ENCODE assay signal across 1 cellular context in the genomic region with DNA sequence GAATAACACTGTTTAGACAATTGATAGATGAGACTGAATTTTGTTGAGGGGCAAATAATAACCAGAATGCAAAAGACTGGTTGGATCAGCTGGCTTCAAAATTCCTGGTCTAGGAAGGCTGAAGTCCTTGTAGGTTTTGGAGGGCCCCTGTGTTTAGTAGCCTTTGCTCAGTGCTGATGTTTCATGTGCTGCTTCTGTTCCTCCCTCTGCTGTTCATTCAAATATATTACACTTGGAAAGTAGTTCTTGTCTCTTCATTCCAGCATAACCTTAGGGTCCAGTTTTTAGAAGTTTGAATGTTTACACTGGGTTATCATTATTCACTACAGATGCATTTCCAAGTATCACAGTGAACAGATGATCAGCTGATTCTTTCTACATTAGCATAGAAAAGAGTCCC.
TF ChIP-seq lines count a peak whose summit lies in the region.

No MANE protein-coding gene starts in this region.

TF ChIP-seq in GM12878, 131 proteins besides CTCF, POLR2A, EP300 and RAD21 (continued from another document):
- TF ChIP-seq, protein P1, sequence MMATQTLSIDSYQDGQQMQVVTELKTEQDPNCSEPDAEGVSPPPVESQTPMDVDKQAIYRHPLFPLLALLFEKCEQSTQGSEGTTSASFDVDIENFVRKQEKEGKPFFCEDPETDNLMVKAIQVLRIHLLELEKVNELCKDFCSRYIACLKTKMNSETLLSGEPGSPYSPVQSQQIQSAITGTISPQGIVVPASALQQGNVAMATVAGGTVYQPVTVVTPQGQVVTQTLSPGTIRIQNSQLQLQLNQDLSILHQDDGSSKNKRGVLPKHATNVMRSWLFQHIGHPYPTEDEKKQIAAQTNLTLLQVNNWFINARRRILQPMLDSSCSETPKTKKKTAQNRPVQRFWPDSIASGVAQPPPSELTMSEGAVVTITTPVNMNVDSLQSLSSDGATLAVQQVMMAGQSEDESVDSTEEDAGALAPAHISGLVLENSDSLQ (IDR thresholded peaks at IDR 0.05) = no peak
- TF ChIP-seq SMC3 (IDR thresholded peaks at IDR 0.05; ENCODE audit: borderline replicate concordance, low read length) = no peak
- TF ChIP-seq, protein P2, sequence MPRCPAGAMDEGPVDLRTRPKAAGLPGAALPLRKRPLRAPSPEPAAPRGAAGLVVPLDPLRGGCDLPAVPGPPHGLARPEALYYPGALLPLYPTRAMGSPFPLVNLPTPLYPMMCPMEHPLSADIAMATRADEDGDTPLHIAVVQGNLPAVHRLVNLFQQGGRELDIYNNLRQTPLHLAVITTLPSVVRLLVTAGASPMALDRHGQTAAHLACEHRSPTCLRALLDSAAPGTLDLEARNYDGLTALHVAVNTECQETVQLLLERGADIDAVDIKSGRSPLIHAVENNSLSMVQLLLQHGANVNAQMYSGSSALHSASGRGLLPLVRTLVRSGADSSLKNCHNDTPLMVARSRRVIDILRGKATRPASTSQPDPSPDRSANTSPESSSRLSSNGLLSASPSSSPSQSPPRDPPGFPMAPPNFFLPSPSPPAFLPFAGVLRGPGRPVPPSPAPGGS (IDR thresholded peaks at IDR 0.05; ENCODE audit: borderline replicate concordance, insufficient read depth, low read depth, low read length, poor library complexity, severe bottlenecking) = no peak
- TF ChIP-seq, protein P3, sequence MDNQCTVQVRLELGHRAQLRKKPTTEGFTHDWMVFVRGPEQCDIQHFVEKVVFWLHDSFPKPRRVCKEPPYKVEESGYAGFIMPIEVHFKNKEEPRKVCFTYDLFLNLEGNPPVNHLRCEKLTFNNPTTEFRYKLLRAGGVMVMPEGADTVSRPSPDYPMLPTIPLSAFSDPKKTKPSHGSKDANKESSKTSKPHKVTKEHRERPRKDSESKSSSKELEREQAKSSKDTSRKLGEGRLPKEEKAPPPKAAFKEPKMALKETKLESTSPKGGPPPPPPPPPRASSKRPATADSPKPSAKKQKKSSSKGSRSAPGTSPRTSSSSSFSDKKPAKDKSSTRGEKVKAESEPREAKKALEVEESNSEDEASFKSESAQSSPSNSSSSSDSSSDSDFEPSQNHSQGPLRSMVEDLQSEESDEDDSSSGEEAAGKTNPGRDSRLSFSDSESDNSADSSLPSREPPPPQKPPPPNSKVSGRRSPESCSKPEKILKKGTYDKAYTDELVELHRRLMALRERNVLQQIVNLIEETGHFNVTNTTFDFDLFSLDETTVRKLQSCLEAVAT (IDR thresholded peaks at IDR 0.05) = no peak
- no peak for TF ChIP-seq JUNB (IDR thresholded peaks at IDR 0.05)
- TF ChIP-seq ZNF217 (IDR thresholded peaks at IDR 0.05) = no peak
- no peak for TF ChIP-seq SMAD1 (IDR thresholded peaks at IDR 0.05; ENCODE audit: low read depth, partially characterized antibody)
- TF ChIP-seq, protein P4, sequence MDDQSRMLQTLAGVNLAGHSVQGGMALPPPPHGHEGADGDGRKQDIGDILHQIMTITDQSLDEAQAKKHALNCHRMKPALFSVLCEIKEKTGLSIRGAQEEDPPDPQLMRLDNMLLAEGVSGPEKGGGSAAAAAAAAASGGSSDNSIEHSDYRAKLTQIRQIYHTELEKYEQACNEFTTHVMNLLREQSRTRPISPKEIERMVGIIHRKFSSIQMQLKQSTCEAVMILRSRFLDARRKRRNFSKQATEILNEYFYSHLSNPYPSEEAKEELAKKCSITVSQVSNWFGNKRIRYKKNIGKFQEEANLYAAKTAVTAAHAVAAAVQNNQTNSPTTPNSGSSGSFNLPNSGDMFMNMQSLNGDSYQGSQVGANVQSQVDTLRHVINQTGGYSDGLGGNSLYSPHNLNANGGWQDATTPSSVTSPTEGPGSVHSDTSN (IDR thresholded peaks at IDR 0.05; ENCODE audit: insufficient replicate concordance, low read depth, low read length) = no peak
- no peak for TF ChIP-seq ZZZ3 (IDR thresholded peaks at IDR 0.05; ENCODE audit: control insufficient read depth, insufficient read length, low read depth)
TF ChIP-seq in GM12878: peak in this region for 0.
